ENCODE assay signal across 27 cellular contexts in the genomic region with DNA sequence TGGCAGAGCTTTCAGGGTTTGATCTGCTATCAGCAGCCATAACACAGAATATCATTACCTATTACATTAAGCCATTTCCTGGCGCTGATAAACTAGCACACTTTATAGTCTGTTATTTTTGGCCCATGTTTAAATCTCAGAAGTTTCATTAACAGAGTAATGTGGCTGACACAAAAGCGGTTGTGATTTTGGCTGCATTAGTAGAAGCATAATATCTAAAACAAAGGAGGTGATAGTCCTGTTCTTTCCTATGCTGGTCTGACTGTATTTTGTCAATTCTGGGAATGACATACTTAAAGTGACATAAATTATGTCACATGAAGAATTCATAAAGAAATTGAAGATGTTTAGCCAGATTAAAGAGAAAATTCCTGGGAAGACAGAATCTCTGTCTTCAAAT.
"Had no signal": no experiment of that assay in that cellular context is flagged by ENCODE, and none has a peak within 500 bp of the region (broad histone marks: within the 10 kb centered on the region; RNA-seq: fewer than 3 reads in every experiment).

No MANE protein-coding gene starts in this region.

- DNase-seq: stimulated activated CD4-positive, alpha-beta T cell treated with anti-CD3 and anti-CD28 coated beads, Interleukin-2, amount 100 ng/mL, for 48 hours; stimulated activated CD4-positive, alpha-beta T cell treated with anti-CD3 and anti-CD28 coated beads, Interleukin-4, amount 100 ng/mL, for 1 hour; stimulated activated CD4-positive, alpha-beta T cell treated with anti-CD3 and anti-CD28 coated beads, Interleukin-4, amount 100 ng/mL, for 24 hours; stimulated activated CD4-positive, alpha-beta T cell treated with anti-CD3 and anti-CD28 coated beads, Interleukin-4, amount 100 ng/mL, for 4 hours; stimulated activated CD8-positive, alpha-beta memory T cell treated with anti-CD3 and anti-CD28 coated beads, Interleukin-4, amount 100 ng/mL, for 48 hours; stimulated activated naive B cell treated with anti-CD40 and anti-IgM and Interleukin-4, amounts not matched to agents 10 μg/mL and 1 μg/mL and 100 μg/mL, for 72 hours; stimulated activated naive CD4-positive, alpha-beta T cell; stimulated activated naive CD4-positive, alpha-beta T cell treated with Interleukin-2 at 50 U/mL for 16 hours; stimulated activated naive CD8-positive, alpha-beta T cell treated with anti-CD3 and anti-CD28 coated beads, Interleukin-15, amount 100 ng/mL, for 72 hours; stimulated activated naive CD8-positive, alpha-beta T cell treated with anti-CD3 and anti-CD28 coated beads, Interleukin-15, Interleukin-2, amounts not matched to agents 100 U/mL and 50 U/mL, for 24 hours; stomach; substantia nigra; testis; thyroid gland; tibial artery; transverse colon; trophoblast cell; upper lobe of left lung; upper lobe of right lung; uterus had no signal

- H3K27ac ChIP-seq: stomach, suprapubic skin, testis, thoracic aorta, thyroid gland, tibial artery, tibial nerve, transverse colon, upper lobe of left lung, upper lobe of right lung, uterus, vagina had no signal

- H3K27me3 ChIP-seq: testis, thyroid gland, tibial nerve, transverse colon, upper lobe of left lung, upper lobe of right lung, uterus, vagina had no signal

- H3K9me3 ChIP-seq: stomach, suprapubic skin, testis, thoracic aorta, thyroid gland, tibial artery, tibial nerve, transverse colon, upper lobe of left lung, upper lobe of right lung, uterus, vagina had no signal

- H3K4me1 ChIP-seq: suprapubic skin, thyroid gland, tibial artery, tibial nerve, transverse colon, upper lobe of left lung, upper lobe of right lung, uterus, vagina had no signal

- ATAC-seq: stimulated activated effector memory CD8-positive, alpha-beta T cell treated with anti-CD3 and anti-CD28 coated beads, Interleukin-12 subunit alpha, Interleukin-12 subunit beta, amount 100 ng/mL, for 72 hours; stimulated activated memory B cell treated with anti-CD40 and anti-IgM and Interleukin-4, amounts not matched to agents 10 μg/mL and 1 μg/mL and 100 μg/mL, for 72 hours; stimulated activated naive B cell treated with anti-CD40 and anti-IgM and Interleukin-4, amounts not matched to agents 10 μg/mL and 1 μg/mL and 100 μg/mL, for 72 hours; stimulated activated naive CD8-positive, alpha-beta T cell treated with anti-CD3 and anti-CD28 coated beads, Interleukin-15, amount 100 ng/mL, for 72 hours; stimulated activated naive CD8-positive, alpha-beta T cell treated with anti-CD3 and anti-CD28 coated beads, Interleukin-15, Interleukin-2, amounts not matched to agents 100 U/mL and 50 U/mL, for 24 hours; upper lobe of right lung had no signal

- H3K36me3 ChIP-seq: stomach, suprapubic skin, thoracic aorta, thyroid gland, tibial artery, tibial nerve, transverse colon, upper lobe of left lung, upper lobe of right lung, uterus, vagina had no signal

- H3K4me3 ChIP-seq: stomach, suprapubic skin, testis, thoracic aorta, thyroid gland, tibial artery, tibial nerve, transverse colon, upper lobe of left lung, upper lobe of right lung, uterus, vagina had no signal

- FAIRE-seq: urothelium cell line had no signal
